ENCODE assay signal across 13 cellular contexts in genomic region chr5:45639038-45639437, GRCh38. TPM values are rescaled to one million over a fixed set of nuclear protein-coding genes. Genes with fewer than 3 reads are reported as not detected.
DNase-seq lines count a peak whose midpoint lies in the region; ATAC-seq and TF ChIP-seq lines count a peak whose summit lies in the region.
"Had no signal": no experiment of that assay in that cellular context is flagged by ENCODE, and none has a peak within 500 bp of the region (broad histone marks: within the 10 kb centered on the region; RNA-seq: fewer than 3 reads in every experiment).

No MANE protein-coding gene starts in this region.

- TF ChIP-seq CTCF in RWPE2 (IDR thresholded peaks at IDR 0.05; ENCODE audit: poor library complexity, severe bottlenecking) = peak; percentile 64

- DNase-seq in DMS153 treated with DMSO at 0.1 percent for 48 hours (lab: John Stamatoyannopoulos, UW; ENCODE audit: unreplicated experiment) = peak; percentile 8
- no peak for DNase-seq in DMS153 (lab: John Stamatoyannopoulos, UW)
- DNase-seq in HT-29 (ENCODE audit: low spot score) = peak; percentile 41
- no peak for DNase-seq in RWPE2 (ENCODE audit: low spot score)
- peak; percentile 2 for DNase-seq in left kidney (ENCODE audit: low read depth, low spot score)
- no peak for DNase-seq in activated CD4-positive, alpha-beta T cell treated with anti-CD3 and anti-CD28 coated beads for 4 hours
- DNase-seq: activated CD4-positive, alpha-beta memory T cell treated with anti-CD3 and anti-CD28 coated beads for 36 hours; lower lobe of right lung; sigmoid colon had no signal

- no peaks in the 10 kb centered on the region for H3K9me3 ChIP-seq in RWPE2 (ENCODE audit: severe bottlenecking)
- H3K9me3 ChIP-seq: lower lobe of right lung, sigmoid colon had no signal

- H3K27ac ChIP-seq in RWPE2 (ENCODE audit: poor library complexity, severe bottlenecking) = no peak overlapping the region
- H3K27ac ChIP-seq: lower lobe of right lung, sigmoid colon had no signal

- no peaks in the 10 kb centered on the region for H3K36me3 ChIP-seq in RWPE2 (ENCODE audit: low read depth)
- H3K36me3 ChIP-seq: lower lobe of right lung, sigmoid colon had no signal

- ATAC-seq in RWPE2 (ENCODE audit: low read depth) = no peak
- no peak for ATAC-seq in HG03457 (IDR thresholded peaks at IDR 0.05; ENCODE audit: unreplicated experiment)
- no peak for ATAC-seq in HG03135 (IDR thresholded peaks at IDR 0.05; ENCODE audit: unreplicated experiment)
- ATAC-seq: lower lobe of right lung had no signal

- no peak overlapping the region for H3K4me3 ChIP-seq in RWPE2 (ENCODE audit: severe bottlenecking)
- H3K4me3 ChIP-seq: lower lobe of right lung, sigmoid colon had no signal

- H3K27me3 ChIP-seq in RWPE2 (ENCODE audit: insufficient read depth, poor library complexity, severe bottlenecking) = peaks cover 19% of the 10 kb centered on the region
- H3K27me3 ChIP-seq: sigmoid colon had no signal

- H3K4me1 ChIP-seq in RWPE2 (ENCODE audit: insufficient read depth, poor library complexity, severe bottlenecking) = peaks cover 3% of the 10 kb centered on the region
- H3K4me1 ChIP-seq: lower lobe of right lung, sigmoid colon had no signal

RNA-seq across cellular contexts. Expression of gene HCN1, which starts 57.1 kb away (rescaled TPM):
- not detected in 2 replicates for total RNA-seq in HT-29 (2014; rRNA removed; shearing (Covaris generic))
- total RNA-seq: A172; activated CD4-positive, alpha-beta memory T cell treated with anti-CD3 and anti-CD28 coated beads for 36 hours; fibroblast of lung; lower lobe of right lung had no signal

Comparison
In these comparisons a context has a peak if more than half of its experiments do, and no peak if none do; other contexts are left out.
1. DNase-seq: peak in DMS153 treated with DMSO at 0.1 percent for 48 hours (single experiment), HT-29 (single experiment) and left kidney (single experiment); none in DMS153 (single experiment), RWPE2 (single experiment) and activated CD4-positive, alpha-beta T cell treated with anti-CD3 and anti-CD28 coated beads for 4 hours (0 of 2).